In genomic region chr5:145826869-145827268, GRCh38 we compare ENCODE assay signal across 19 cellular contexts. TPM values are rescaled to one million over a fixed set of nuclear protein-coding genes. Genes with fewer than 3 reads are reported as not detected.
DNase-seq lines count a peak whose midpoint lies in the region; ATAC-seq, FAIRE-seq and TF ChIP-seq lines count a peak whose summit lies in the region.
"Had no signal": no experiment of that assay in that cellular context is flagged by ENCODE, and none has a peak within 500 bp of the region (broad histone marks: within the 10 kb centered on the region; RNA-seq: fewer than 3 reads in every experiment).

No MANE protein-coding gene starts in this region.

- POLR2A ChIA-PET in HepG2 (lab: Yijun Ruan, JAX), result interaction anchor here (1.8 kb wide), 1 partner anchor 8 kb away, joined by 5 read pairs; the partner anchor contains the start of gene PRELID2
- POLR2A ChIA-PET in K562 (lab: Yijun Ruan, JAX), result no interaction called here

- H4K20me1 ChIP-seq in HepG2 (ENCODE audit: insufficient read depth, low read length) (no peaks in the 10 kb centered on the region; the same call in 1 of the 2 replicates), Loucy (ENCODE audit: insufficient read depth, low read length, poor library complexity, severe bottlenecking) (peaks cover 7% of the 10 kb centered on the region), K562 (replicated peaks; ENCODE audit: control insufficient read depth, insufficient read depth, low read length) (no peaks in the 10 kb centered on the region)

- no peak overlapping the region for H3K27ac Mint-ChIP-seq in nephron progenitor cell
- H3K27ac Mint-ChIP-seq: CD4-positive, alpha-beta memory T cell had no signal

- no peak overlapping the region for H3K4me3 ChIP-seq in right lobe of liver
- no peak overlapping the region for H3K4me3 ChIP-seq in HepG2 (replicated peaks in 1 of 3; ENCODE audit: insufficient read depth in 1 of 3, low read depth in 2 of 3, low read length in 3 of 3)
- H3K4me3 ChIP-seq in Loucy (ENCODE audit: low read length, poor library complexity, severe bottlenecking), result no peak overlapping the region
- no peak overlapping the region for H3K4me3 ChIP-seq in K562

- DNase-seq in right lobe of liver (no peak), HepG2 (ENCODE audit: low spot score) (no peak), K562 (ENCODE audit: extremely low read depth in 1 of 4, low spot score in 3 of 4) (no peak), CD1c-positive myeloid dendritic cell (ENCODE audit: extremely low spot score) (no peak), nephron progenitor cell (no peak)
- DNase-seq: AML-193; CD4-positive, alpha-beta memory T cell; DMS53; GOT3; H7 had no signal

- 21% methylated on average over 1 of the region's 1 CpG for WGBS in right lobe of liver (ENCODE audit: insufficient coverage, low coverage, low lambda C conversion rate, missing lambda C conversion rate)
- 62% methylated on average over 1 of the region's 1 CpG for WGBS in HepG2 (ENCODE audit: low lambda C conversion rate)
- WGBS in K562 (ENCODE audit: insufficient coverage, low coverage, missing lambda C conversion rate), result 0% methylated on average over 1 of the region's 1 CpG

- H3K27me3 Mint-ChIP-seq in nephron progenitor cell (ENCODE audit: low read depth, poor library complexity), result no peaks in the 10 kb centered on the region
- H3K27me3 Mint-ChIP-seq: CD4-positive, alpha-beta memory T cell had no signal

- H3K4me1 ChIP-seq in right lobe of liver, result peaks cover 0 to 29% (median 16%) of the 10 kb centered on the region in 4 donors
- H3K4me1 ChIP-seq in HepG2 (ENCODE audit: insufficient read depth, low read length), result peaks cover 36% of the 10 kb centered on the region
- H3K4me1 ChIP-seq in Loucy (ENCODE audit: insufficient read depth, low read length, poor library complexity, severe bottlenecking), result peaks cover 53% of the 10 kb centered on the region
- H3K4me1 ChIP-seq in K562 (replicated peaks in 1 of 2; ENCODE audit: control insufficient read depth in 2 of 2, insufficient read depth in 2 of 2, low read length in 2 of 2), result peaks cover 3 to 32% of the 10 kb centered on the region in 2 experiments; a peak in 3 of 5 replicates

- no peak for TF ChIP-seq CTCF in right lobe of liver (IDR thresholded peaks at IDR 0.05)
- TF ChIP-seq CTCF in HepG2 (CRISPR knock-in tag; IDR thresholded peaks at IDR 0.05), result no peak
- TF ChIP-seq CTCF in Loucy (conservative IDR thresholded peaks at IDR 0.05; ENCODE audit: low read length), result no peak
- TF ChIP-seq CTCF in K562 (IDR thresholded peaks at IDR 0.05 in 2 of 3, conservative IDR thresholded peaks at IDR 0.05 in 1 of 3; ENCODE audit: insufficient read depth in 2 of 3, low read depth in 1 of 3, low read length in 3 of 3), result peak in 1 of 3 experiments; percentile 20; a peak in 1 of 6 replicates
- no peak for TF ChIP-seq CTCF in nephron progenitor cell (IDR thresholded peaks at IDR 0.05)

- H3K27me3 ChIP-seq in right lobe of liver, result no peaks in the 10 kb centered on the region
- no peaks in the 10 kb centered on the region for H3K27me3 ChIP-seq in HepG2 (ENCODE audit: control insufficient read depth in 1 of 2, insufficient read depth in 2 of 2, low read length in 2 of 2)
- no peaks in the 10 kb centered on the region for H3K27me3 ChIP-seq in Loucy (ENCODE audit: insufficient read depth, low read length, poor library complexity, severe bottlenecking)
- H3K27me3 ChIP-seq in K562 (ENCODE audit: control insufficient read depth in 2 of 2, insufficient read depth in 2 of 2, low read length in 2 of 2), result no peaks in the 10 kb centered on the region

- H3K4me1 Mint-ChIP-seq in nephron progenitor cell, result no peaks in the 10 kb centered on the region

- in situ Hi-C loops in HepG2 (cut with HindIII; ENCODE audit: extremely low pct_ligation_motif_present, low pct_unique_long_range_greater_than_20kb), result loop anchor here (5.0 kb wide), 1 partner anchor 125 kb away; no protein-coding TSS in a partner anchor
- in situ Hi-C loops in K562 (cut with MboI), result no loop called here

- FAIRE-seq in HepG2 (lab: Jason Lieb, UNC), result no peak
- no peak for FAIRE-seq in K562 (lab: Jason Lieb, UNC)
- FAIRE-seq: A204.1, G401.6, GM12892, GM18507 had no signal

- BruUV-seq in HepG2 (replicated peaks; lab: Mats Ljungman, UMichigan) (no TSS peak), K562 (replicated peaks; lab: Mats Ljungman, UMichigan) (no TSS peak)

- no peaks in the 10 kb centered on the region for H3K36me3 ChIP-seq in right lobe of liver
- no peaks in the 10 kb centered on the region for H3K36me3 ChIP-seq in HepG2 (replicated peaks in 1 of 2; ENCODE audit: control insufficient read depth in 1 of 2, insufficient read depth in 2 of 2, low read length in 2 of 2)
- H3K36me3 ChIP-seq in Loucy (ENCODE audit: insufficient read depth, low read length), result peaks cover 7% of the 10 kb centered on the region; the same call in 1 of the 2 replicates
- H3K36me3 ChIP-seq in K562 (ENCODE audit: control insufficient read depth, insufficient read depth, low read length), result peaks cover 3% of the 10 kb centered on the region; the same call in 1 of the 3 replicates

- H3K27ac ChIP-seq in right lobe of liver (peak overlapping the region in 1 of 3 donors; percentile 7), HepG2 (ENCODE audit: extremely low read length, insufficient read depth, low read length) (no peak overlapping the region), K562 (ENCODE audit: extremely low read depth, low read depth, low read length) (peak overlapping the region; percentile 3; the same call in 1 of the 3 replicates)
- H3K27ac ChIP-seq: C4-2B, KMS-11 had no signal

- H3K36me3 Mint-ChIP-seq in nephron progenitor cell (ENCODE audit: low read depth), result no peaks in the 10 kb centered on the region
- H3K36me3 Mint-ChIP-seq: CD4-positive, alpha-beta memory T cell had no signal

- H3K9me3 ChIP-seq in right lobe of liver (no peaks in the 10 kb centered on the region), HepG2 (ENCODE audit: low read length) (no peaks in the 10 kb centered on the region), Loucy (ENCODE audit: insufficient read depth, low read depth, low read length) (no peaks in the 10 kb centered on the region), K562 (replicated peaks; ENCODE audit: control insufficient read depth, insufficient read depth, low read depth, low read length) (no peaks in the 10 kb centered on the region)

- TF ChIP-seq RAD21 in HepG2 (CRISPR knock-in tag; IDR thresholded peaks at IDR 0.05), result no peak
- peak in 1 of 2 experiments; percentile 27; a peak in 1 of 4 replicates for TF ChIP-seq RAD21 in K562 (CRISPR knock-in tag; conservative IDR thresholded peaks at IDR 0.05 in 1 of 2, IDR thresholded peaks at IDR 0.05 in 1 of 2)

- H3K9me3 Mint-ChIP-seq in nephron progenitor cell, result no peaks in the 10 kb centered on the region
- H3K9me3 Mint-ChIP-seq: CD4-positive, alpha-beta memory T cell had no signal

- H2AFZ ChIP-seq in HepG2 (ENCODE audit: low read length), result no peak overlapping the region
- no peak overlapping the region for H2AFZ ChIP-seq in Loucy (ENCODE audit: low read length)
- H2AFZ ChIP-seq in K562 (ENCODE audit: low read depth, low read length), result no peak overlapping the region

- ATAC-seq in right lobe of liver (peak in 3 of 4 donors; percentile 18 to 24 (median 22)), HepG2 (no peak), K562 (peak; percentile 67), GM19328 (IDR thresholded peaks at IDR 0.05; ENCODE audit: unreplicated experiment) (no peak)

- no peaks in the 10 kb centered on the region for H3K9me1 ChIP-seq in K562 (ENCODE audit: control insufficient read depth, insufficient read depth, low read length)

- CTCF ChIA-PET in HepG2 (lab: Yijun Ruan, JAX; ENCODE audit: low intra/inter-chr PET ratio, low total read pairs), result interaction anchor here (1.3 to 2.8 kb wide), 3 partner anchors 61 to 145 kb away, joined by 3 to 25 read pairs (median 3); no protein-coding TSS in a partner anchor
- CTCF ChIA-PET in K562 (lab: Yijun Ruan, JAX; ENCODE audit: low intra/inter-chr PET ratio), result interaction anchor here (1.1 kb wide), 1 partner anchor 140 kb away, joined by 3 read pairs; no protein-coding TSS in a partner anchor

- H3K79me2 ChIP-seq in HepG2 (ENCODE audit: insufficient read depth, low read length) (peaks cover 9% of the 10 kb centered on the region), Loucy (ENCODE audit: insufficient read depth, low read length) (peaks cover 64% of the 10 kb centered on the region), K562 (ENCODE audit: control insufficient read depth, insufficient read depth, low read length) (peaks cover 56% of the 10 kb centered on the region)

- no peak overlapping the region for H3K9ac ChIP-seq in HepG2 (ENCODE audit: insufficient read depth, low read depth, low read length)
- H3K9ac ChIP-seq in Loucy (ENCODE audit: low read depth, low read length, poor library complexity, severe bottlenecking), result peak overlapping the region; percentile 2
- no peak overlapping the region for H3K9ac ChIP-seq in K562 (ENCODE audit: insufficient read depth in 1 of 2, low read depth in 2 of 2, low read length in 2 of 2)
- H3K9ac ChIP-seq: KMS-11 had no signal

- TF ChIP-seq EP300 in HepG2 (IDR thresholded peaks at IDR 0.05; ENCODE audit: low read depth in 2 of 2, low read length in 2 of 2) (no peak), HepG2 (CRISPR knock-in tag; IDR thresholded peaks at IDR 0.05; ENCODE audit: borderline replicate concordance) (no peak), K562 (IDR thresholded peaks at IDR 0.05; ENCODE audit: low read length) (no peak)

- H3F3A ChIP-seq in Loucy (ENCODE audit: low read depth), result no peaks in the 10 kb centered on the region

- no peaks in the 10 kb centered on the region for H3K9me2 ChIP-seq in Loucy (replicated peaks; ENCODE audit: low read depth, low read length)

- no peak for TF ChIP-seq POLR2A in right lobe of liver (IDR thresholded peaks at IDR 0.05)
- no peak for TF ChIP-seq POLR2A in HepG2 (IDR thresholded peaks at IDR 0.05; ENCODE audit: insufficient read depth in 1 of 2, low read depth in 2 of 2, low read length in 2 of 2)
- TF ChIP-seq POLR2A in K562 (conservative IDR thresholded peaks at IDR 0.05), result no peak

- H3K4me2 ChIP-seq in HepG2 (ENCODE audit: low read depth, low read length), result no peak overlapping the region
- peak overlapping the region; percentile 11 for H3K4me2 ChIP-seq in Loucy (ENCODE audit: low read depth, low read length, poor library complexity, severe bottlenecking)
- peak overlapping the region; percentile 48; the same call in 1 of the 2 replicates for H3K4me2 ChIP-seq in K562 (ENCODE audit: insufficient read depth, low read length)
- H3K4me2 ChIP-seq: KMS-11 had no signal

- no peak overlapping the region for H3K4me3 Mint-ChIP-seq in nephron progenitor cell
- H3K4me3 Mint-ChIP-seq: CD4-positive, alpha-beta memory T cell had no signal

- intact Hi-C loops in right lobe of liver (cut with DNase I), result no loop called here
- intact Hi-C loops in HepG2 (cut with micrococcal nuclease; ENCODE audit: unreplicated experiment), result loop anchor here (5.0 kb wide), 1 partner anchor 1625 kb away; no protein-coding TSS in a partner anchor
- intact Hi-C loops in K562 (cut with micrococcal nuclease), result loop anchor here (1.0 to 5.0 kb wide), 3 partner anchors 35 to 222 kb away; no protein-coding TSS in a partner anchor

RNA-seq across cellular contexts. Expression of gene PRELID2, which starts 8.3 kb away (rescaled TPM):
- 1 to 10 TPM; 2.6 to 9.3 (median 4.1) TPM for total RNA-seq in right lobe of liver
- 20.3 and 22.9 TPM in 2 replicates for total RNA-seq in HepG2 (2016; rRNA removed; fragmentation: Illumina TruSeq; extraction: Trizol)
- total RNA-seq in HepG2 (2016; cell fraction: cytosol; rRNA removed; fragmentation: Illumina TruSeq; extraction: Trizol; ENCODE audit: low read depth), result 101 and 103 TPM in 2 replicates
- 17.7 and 21.8 TPM in 2 replicates for total RNA-seq in HepG2 (2016; cell fraction: insoluble cytoplasmic fraction; rRNA removed; fragmentation: Illumina TruSeq; extraction: Trizol)
- 46.4 and 49.5 TPM in 2 replicates for total RNA-seq in HepG2 (2016; cell fraction: membrane; rRNA removed; fragmentation: Illumina TruSeq; extraction: Trizol)
- total RNA-seq in HepG2 (2016; cell fraction: nucleus; rRNA removed; fragmentation: Illumina TruSeq; extraction: Trizol), result 24.4 and 25.3 TPM in 2 replicates
- polyA plus RNA-seq in HepG2 (2011; rRNA removed), result 7.7 and 10.0 TPM in 2 replicates
- polyA plus RNA-seq in HepG2 (2011; cell fraction: cytosol; rRNA removed), result 5.8 and 6.4 TPM in 2 replicates
- 4.7 and 6.6 TPM in 2 replicates for polyA plus RNA-seq in HepG2 (2011; cell fraction: nucleus; rRNA removed)
- 7.9 and 14.2 TPM in 2 replicates for polyA plus RNA-seq in HepG2 (2012)
- polyA plus RNA-seq in HepG2 (2016; cell fraction: cytosol; fragmentation: Illumina TruSeq; extraction: Trizol; ENCODE audit: low read depth), result 27.3 and 41.2 TPM in 2 replicates
- 12.7 and 13.8 TPM in 2 replicates for polyA plus RNA-seq in HepG2 (2016; cell fraction: insoluble cytoplasmic fraction; fragmentation: Illumina TruSeq; extraction: Trizol; ENCODE audit: low read depth)
- polyA plus RNA-seq in HepG2 (2016; cell fraction: membrane; fragmentation: Illumina TruSeq; extraction: Trizol; ENCODE audit: low read depth), result 23.3 and 27.7 TPM in 2 replicates
- polyA plus RNA-seq in HepG2 (2016; cell fraction: nucleus; fragmentation: Illumina TruSeq; extraction: Trizol; ENCODE audit: insufficient read depth, low read depth), result 8.8 and 9.8 TPM in 2 replicates
- 6.9 and 13.0 TPM in 2 replicates for polyA minus RNA-seq in HepG2 (2011; rRNA and poly(A)+ RNA removed; ENCODE audit: low replicate concordance)
- 10.9 and 14.5 TPM in 2 replicates for polyA minus RNA-seq in HepG2 (2011; cell fraction: cytosol; rRNA and poly(A)+ RNA removed)
- polyA minus RNA-seq in HepG2 (2011; cell fraction: nucleus; rRNA and poly(A)+ RNA removed), result 89.4 and 91.3 TPM in 2 replicates
- total RNA-seq in K562 (2011; cell fraction: chromatin; rRNA removed; ENCODE audit: low replicate concordance), result 98.0 and 157 TPM in 2 replicates
- 44.4 and 52.9 TPM in 2 replicates for total RNA-seq in K562 (2011; cell fraction: nucleolus; rRNA removed)
- total RNA-seq in K562 (2011; cell fraction: nucleoplasm; rRNA removed), result 98.7 and 150 TPM in 2 replicates
- total RNA-seq in K562 (2014; rRNA removed), result 42.7 and 68.2 TPM in 2 replicates
- 34.1 and 36.8 TPM in 2 replicates for total RNA-seq in K562 (2014; rRNA removed; fragmentation: Illumina TruSeq; extraction: Trizol)
- 27.3 and 30.1 TPM in 2 replicates for total RNA-seq in K562 (2015; rRNA removed; fragmentation: Illumina TruSeq; extraction: Trizol)
- 20.1 and 23.7 TPM in 2 replicates for total RNA-seq in K562 (2021)
- polyA plus RNA-seq in K562 (2011; rRNA removed), result 23.0 and 28.8 TPM in 2 replicates
- polyA plus RNA-seq in K562 (2011; cell fraction: cytosol; rRNA removed), result 4.8 and 12.2 TPM in 2 replicates
- polyA plus RNA-seq in K562 (2011; cell fraction: nucleus; rRNA removed), result 24.7 and 26.4 TPM in 2 replicates
- 13.1 and 14.4 TPM in 2 replicates for polyA plus RNA-seq in K562 (2012)
- polyA plus RNA-seq in K562 (2014; fragmentation: Illumina TruSeq; extraction: Trizol), result 21.5 and 23.9 TPM in 2 replicates
- polyA plus RNA-seq in K562 (2014; fragmentation: Nextera tagmentation; extraction: Ambion mirVana), result 1 to 10 TPM; 6.4 to 7.8 TPM
- polyA plus RNA-seq in K562 (2014; rRNA removed), result 34.7 and 35.0 TPM in 2 replicates
- 56.7 and 88.0 TPM in 2 replicates for polyA minus RNA-seq in K562 (2011; rRNA and poly(A)+ RNA removed)
- polyA minus RNA-seq in K562 (2011; cell fraction: cytosol; rRNA and poly(A)+ RNA removed), result 18.0 and 22.5 TPM in 2 replicates
- 77.7 and 125 TPM in 2 replicates for polyA minus RNA-seq in K562 (2011; cell fraction: nucleus; rRNA and poly(A)+ RNA removed)

RNA-seq across cellular contexts. Expression of gene GRXCR2, which starts 45.9 kb away (rescaled TPM):
- total RNA-seq in right lobe of liver (not detected), HepG2 (2016; rRNA removed; fragmentation: Illumina TruSeq; extraction: Trizol) (not detected in 2 replicates), K562 (2014; rRNA removed) (not detected in 2 replicates), K562 (2014; rRNA removed; fragmentation: Illumina TruSeq; extraction: Trizol) (not detected in 2 replicates), K562 (2015; rRNA removed; fragmentation: Illumina TruSeq; extraction: Trizol) (not detected in 2 replicates), K562 (2021) (not detected in 2 replicates)
- not detected in 2 replicates for total RNA-seq in HepG2 (2016; cell fraction: cytosol; rRNA removed; fragmentation: Illumina TruSeq; extraction: Trizol; ENCODE audit: low read depth)
- total RNA-seq in HepG2 (2016; cell fraction: insoluble cytoplasmic fraction; rRNA removed; fragmentation: Illumina TruSeq; extraction: Trizol), result not detected in 2 replicates
- not detected in 2 replicates for total RNA-seq in HepG2 (2016; cell fraction: membrane; rRNA removed; fragmentation: Illumina TruSeq; extraction: Trizol)
- total RNA-seq in HepG2 (2016; cell fraction: nucleus; rRNA removed; fragmentation: Illumina TruSeq; extraction: Trizol), result not detected in 2 replicates
- polyA plus RNA-seq in HepG2 (2011; rRNA removed) (not detected in 2 replicates), K562 (2011; rRNA removed) (not detected in 2 replicates), K562 (2014; fragmentation: Illumina TruSeq; extraction: Trizol) (not detected in 2 replicates), K562 (2014; fragmentation: Nextera tagmentation; extraction: Ambion mirVana) (not detected), K562 (2014; rRNA removed) (not detected in 2 replicates)
- not detected in 2 replicates for polyA plus RNA-seq in HepG2 (2011; cell fraction: cytosol; rRNA removed)
- not detected in 2 replicates for polyA plus RNA-seq in HepG2 (2011; cell fraction: nucleus; rRNA removed)
- polyA plus RNA-seq in HepG2 (2012), result not detected in 2 replicates
- not detected in 2 replicates for polyA plus RNA-seq in HepG2 (2016; cell fraction: cytosol; fragmentation: Illumina TruSeq; extraction: Trizol; ENCODE audit: low read depth)
- not detected in 2 replicates for polyA plus RNA-seq in HepG2 (2016; cell fraction: insoluble cytoplasmic fraction; fragmentation: Illumina TruSeq; extraction: Trizol; ENCODE audit: low read depth)
- not detected in 2 replicates for polyA plus RNA-seq in HepG2 (2016; cell fraction: membrane; fragmentation: Illumina TruSeq; extraction: Trizol; ENCODE audit: low read depth)
- polyA plus RNA-seq in HepG2 (2016; cell fraction: nucleus; fragmentation: Illumina TruSeq; extraction: Trizol; ENCODE audit: insufficient read depth, low read depth), result not detected in 2 replicates
- not detected in 2 replicates for polyA minus RNA-seq in HepG2 (2011; rRNA and poly(A)+ RNA removed; ENCODE audit: low replicate concordance)
- polyA minus RNA-seq in HepG2 (2011; cell fraction: cytosol; rRNA and poly(A)+ RNA removed), result not detected in 2 replicates
- not detected in 2 replicates for polyA minus RNA-seq in HepG2 (2011; cell fraction: nucleus; rRNA and poly(A)+ RNA removed)
- total RNA-seq in K562 (2011; cell fraction: chromatin; rRNA removed; ENCODE audit: low replicate concordance), result not detected in 2 replicates
- not detected in 2 replicates for total RNA-seq in K562 (2011; cell fraction: nucleolus; rRNA removed)
- total RNA-seq in K562 (2011; cell fraction: nucleoplasm; rRNA removed), result not detected in 2 replicates
- polyA plus RNA-seq in K562 (2011; cell fraction: cytosol; rRNA removed), result not detected in 2 replicates
- not detected in 2 replicates for polyA plus RNA-seq in K562 (2011; cell fraction: nucleus; rRNA removed)
- polyA plus RNA-seq in K562 (2012), result not detected in 2 replicates
- not detected in 2 replicates for polyA minus RNA-seq in K562 (2011; rRNA and poly(A)+ RNA removed)
- not detected in 2 replicates for polyA minus RNA-seq in K562 (2011; cell fraction: cytosol; rRNA and poly(A)+ RNA removed)
- polyA minus RNA-seq in K562 (2011; cell fraction: nucleus; rRNA and poly(A)+ RNA removed), result not detected in 2 replicates
- total RNA-seq: CD4-positive, alpha-beta memory T cell; H7 had no signal
- polyA plus RNA-seq: BJ; CD4-positive, alpha-beta memory T cell had no signal

Comparison
In these comparisons a context has a peak if more than half of its experiments do, and no peak if none do; other contexts are left out.
1. ATAC-seq: peak in right lobe of liver (3 of 4) and K562 (single experiment); none in HepG2 (single experiment) and GM19328 (single experiment).
2. intact Hi-C loops: an anchor here in HepG2 (5.0 kb wide) and K562 (1.0 to 5.0 kb wide); none called in right lobe of liver.